Comparison of ENCODE assay signal across 11 cellular contexts in the genomic region with DNA sequence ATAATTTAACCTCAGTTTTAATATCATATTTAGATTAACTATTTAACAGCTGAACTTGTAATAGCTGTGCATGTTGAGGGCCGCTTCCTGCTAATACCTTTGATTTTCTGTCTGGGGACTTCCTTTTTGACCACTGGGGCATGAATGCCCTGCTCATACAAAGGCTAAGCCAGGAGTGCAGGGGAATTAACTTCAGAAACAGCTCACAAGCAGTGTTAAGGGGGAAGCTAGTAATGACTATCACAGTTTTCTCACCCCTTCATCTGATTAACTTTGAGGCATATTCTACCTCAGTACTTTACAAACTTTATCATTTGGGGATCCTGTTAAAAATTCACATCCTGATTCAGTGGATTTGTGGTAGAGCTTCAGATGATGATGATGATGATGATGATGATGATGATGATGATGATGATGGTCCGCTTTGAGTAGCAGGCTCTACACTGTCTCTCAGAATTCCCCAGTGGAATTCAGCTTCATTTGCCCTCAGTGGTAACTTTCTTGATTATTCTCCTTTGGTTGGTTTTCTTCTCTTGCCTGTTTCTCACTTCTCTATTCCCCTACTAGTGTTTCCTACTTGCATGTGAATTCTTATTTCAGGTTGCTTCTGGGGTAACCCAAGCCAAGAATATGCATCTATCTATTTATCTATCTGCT.
DNase-seq lines count a peak whose midpoint lies in the region; ATAC-seq and TF ChIP-seq lines count a peak whose summit lies in the region.
"Had no signal": no experiment of that assay in that cellular context is flagged by ENCODE, and none has a peak within 500 bp of the region (broad histone marks: within the 10 kb centered on the region; RNA-seq: fewer than 3 reads in every experiment).

No MANE protein-coding gene starts in this region.

- H3K27me3 ChIP-seq in left ventricle myocardium inferior (ENCODE audit: low read depth) = no peaks in the 10 kb centered on the region
- no peaks in the 10 kb centered on the region for H3K27me3 ChIP-seq in upper lobe of right lung

- H3K4me1 Mint-ChIP-seq in stimulated activated naive B cell treated with anti-CD40 and anti-IgM and Interleukin-4, amounts not matched to agents 10 μg/mL and 1 μg/mL and 100 μg/mL, for 72 hours = peaks cover 50 to 64% of the 10 kb centered on the region in 2 donors

- peaks cover 0 to 9% of the 10 kb centered on the region in 2 donors for H3K9me3 Mint-ChIP-seq in stimulated activated naive B cell treated with anti-CD40 and anti-IgM and Interleukin-4, amounts not matched to agents 10 μg/mL and 1 μg/mL and 100 μg/mL, for 72 hours

- H3K4me1 ChIP-seq in left ventricle myocardium inferior (peaks cover 15% of the 10 kb centered on the region), upper lobe of right lung (peaks cover 17% of the 10 kb centered on the region)

- H3K9me3 ChIP-seq in left ventricle myocardium inferior (replicated peaks) = peaks cover 7% of the 10 kb centered on the region
- H3K9me3 ChIP-seq in upper lobe of right lung = no peaks in the 10 kb centered on the region

- H3K36me3 ChIP-seq in left ventricle myocardium inferior (no peaks in the 10 kb centered on the region), upper lobe of right lung (no peaks in the 10 kb centered on the region)

- peak; percentile 52 for ATAC-seq in GM21737 (IDR thresholded peaks at IDR 0.05; ENCODE audit: unreplicated experiment)
- ATAC-seq in HG03521 (IDR thresholded peaks at IDR 0.05; ENCODE audit: unreplicated experiment) = peak; percentile 46
- ATAC-seq in stimulated activated naive B cell treated with anti-CD40 and anti-IgM and Interleukin-4, amounts not matched to agents 10 μg/mL and 1 μg/mL and 100 μg/mL, for 72 hours (replicated peaks) = peak; percentile 81 to 85
- ATAC-seq in upper lobe of right lung = no peak
- ATAC-seq: WTC11 had no signal

- intact Hi-C loops in left ventricle myocardium inferior (cut with micrococcal nuclease) (no loop called here), cardiac septum (cut with DNase I) (no loop called here), upper lobe of right lung (cut with DNase I) (no loop called here)

- H3K4me3 Mint-ChIP-seq in stimulated activated naive B cell treated with anti-CD40 and anti-IgM and Interleukin-4, amounts not matched to agents 10 μg/mL and 1 μg/mL and 100 μg/mL, for 72 hours = peak overlapping the region; percentile 14 to 25
- H3K4me3 Mint-ChIP-seq: WTC11 had no signal

- H3K36me3 Mint-ChIP-seq in stimulated activated naive B cell treated with anti-CD40 and anti-IgM and Interleukin-4, amounts not matched to agents 10 μg/mL and 1 μg/mL and 100 μg/mL, for 72 hours = peaks cover 3 to 6% of the 10 kb centered on the region in 2 donors
- H3K36me3 Mint-ChIP-seq: WTC11 had no signal

- TF ChIP-seq CTCF in left ventricle myocardium inferior (IDR thresholded peaks at IDR 0.05; ENCODE audit: borderline replicate concordance) (no peak), upper lobe of right lung (IDR thresholded peaks at IDR 0.05) (no peak)

- no peaks in the 10 kb centered on the region for H3K27me3 Mint-ChIP-seq in stimulated activated naive B cell treated with anti-CD40 and anti-IgM and Interleukin-4, amounts not matched to agents 10 μg/mL and 1 μg/mL and 100 μg/mL, for 72 hours

- DNase-seq in left ventricle myocardium inferior = no peak
- no peak for DNase-seq in cardiac septum (ENCODE audit: low spot score)
- peak; percentile 72 for DNase-seq in stimulated activated naive B cell treated with anti-CD40 and anti-IgM and Interleukin-4, amounts not matched to agents 10 μg/mL and 1 μg/mL and 100 μg/mL, for 72 hours
- no peak for DNase-seq in upper lobe of right lung
- DNase-seq in NCI-H128 (lab: John Stamatoyannopoulos, UW; ENCODE audit: unreplicated experiment) = no peak
- DNase-seq in NCI-H226 = no peak
- DNase-seq: right cardiac atrium; stimulated activated naive CD4-positive, alpha-beta T cell had no signal

- peak overlapping the region; percentile 92 for H3K27ac Mint-ChIP-seq in stimulated activated naive B cell treated with anti-CD40 and anti-IgM and Interleukin-4, amounts not matched to agents 10 μg/mL and 1 μg/mL and 100 μg/mL, for 72 hours
- H3K27ac Mint-ChIP-seq: WTC11 had no signal

- H3K4me3 ChIP-seq in left ventricle myocardium inferior (no peak overlapping the region), upper lobe of right lung (no peak overlapping the region)

- H3K27ac ChIP-seq in left ventricle myocardium inferior (replicated peaks) (peak overlapping the region; percentile 10), upper lobe of right lung (no peak overlapping the region)
